In genomic region chr2:45588158-45588829, GRCh38 we compare ENCODE assay signal across 24 cellular contexts. TPM values are rescaled to one million over a fixed set of nuclear protein-coding genes. Genes with fewer than 3 reads are reported as not detected.
A peak's percentile ranks its signal among the peaks of the same experiment; 100 is the strongest.
DNase-seq lines count a peak whose midpoint lies in the region; ATAC-seq and TF ChIP-seq lines count a peak whose summit lies in the region.
"Had no signal": no experiment of that assay in that cellular context is flagged by ENCODE, and none has a peak within 500 bp of the region (broad histone marks: within the 10 kb centered on the region; RNA-seq: fewer than 3 reads in every experiment).

No MANE protein-coding gene starts in this region.

- POLR2A ChIA-PET in WTC11 (lab: Charles Lee) = no interaction called here
- POLR2A ChIA-PET in naive thymus-derived CD8-positive, alpha-beta T cell (lab: Charles Lee) = no interaction called here

- H3K4me3 Mint-ChIP-seq in WTC11 (no peak overlapping the region), glutamatergic neuron (ENCODE audit: unreplicated experiment) (no peak overlapping the region)
- H3K4me3 Mint-ChIP-seq in naive thymus-derived CD8-positive, alpha-beta T cell = no peak overlapping the region
- H3K4me3 Mint-ChIP-seq: activated T-helper 1 cell treated with anti-CD3 and anti-CD28 coated beads, Interleukin-12 subunit alpha, Interleukin-12 subunit beta, Interleukin-2, Interleukin-4 antibody, amounts not matched to agents 30 ng/mL and 10 ng/mL and 1 ng/mL, durations not matched to agents 14 hours and 24 hours and 36 hours had no signal

- H3K4me1 Mint-ChIP-seq in WTC11 = peaks cover 30% of the 10 kb centered on the region
- peaks cover 15 to 36% (median 30%) of the 10 kb centered on the region in 4 donors for H3K4me1 Mint-ChIP-seq in naive thymus-derived CD8-positive, alpha-beta T cell
- H3K4me1 Mint-ChIP-seq in glutamatergic neuron (ENCODE audit: low read depth, unreplicated experiment) = no peaks in the 10 kb centered on the region

- H3K27me3 Mint-ChIP-seq in WTC11 (ENCODE audit: low read depth) (no peaks in the 10 kb centered on the region), glutamatergic neuron (ENCODE audit: unreplicated experiment) (no peaks in the 10 kb centered on the region)
- H3K27me3 Mint-ChIP-seq in naive thymus-derived CD8-positive, alpha-beta T cell = no peaks in the 10 kb centered on the region

- H3K4me3 ChIP-seq in right atrium auricular region = no peak overlapping the region
- H3K4me3 ChIP-seq: dorsolateral prefrontal cortex, HAP-1, lung, sigmoid colon had no signal

- no peaks in the 10 kb centered on the region for H3K36me3 ChIP-seq in right atrium auricular region
- H3K36me3 ChIP-seq: sigmoid colon had no signal

- peaks cover 18% of the 10 kb centered on the region for H3K36me3 Mint-ChIP-seq in WTC11
- H3K36me3 Mint-ChIP-seq in naive thymus-derived CD8-positive, alpha-beta T cell = peaks cover 5 to 22% (median 17%) of the 10 kb centered on the region in 3 donors
- H3K36me3 Mint-ChIP-seq in glutamatergic neuron (ENCODE audit: unreplicated experiment) = no peaks in the 10 kb centered on the region

- no peaks in the 10 kb centered on the region for H3K9me3 ChIP-seq in right atrium auricular region
- H3K9me3 ChIP-seq: Caco-2, HAP-1, sigmoid colon had no signal

- TF ChIP-seq CTCF in right atrium auricular region (IDR thresholded peaks at IDR 0.05) (no peak), WTC11 (IDR thresholded peaks at IDR 0.05) (no peak), glutamatergic neuron (IDR thresholded peaks at IDR 0.05; ENCODE audit: partially characterized antibody, unreplicated experiment) (no peak)

- intact Hi-C loops in Right ventricle myocardium inferior (cut with DNase I) = no loop called here

- no peaks in the 10 kb centered on the region for H3K27me3 ChIP-seq in right atrium auricular region
- H3K27me3 ChIP-seq: dorsolateral prefrontal cortex, foreskin keratinocyte, sigmoid colon had no signal

- H3K27ac Mint-ChIP-seq in WTC11 = no peak overlapping the region
- peak overlapping the region in 6 of 10 donors; percentile 3 to 60 (median 31) for H3K27ac Mint-ChIP-seq in naive thymus-derived CD8-positive, alpha-beta T cell
- H3K27ac Mint-ChIP-seq in glutamatergic neuron (ENCODE audit: unreplicated experiment) = no peak overlapping the region
- H3K27ac Mint-ChIP-seq: activated T-helper 1 cell treated with anti-CD3 and anti-CD28 coated beads, Interleukin-12 subunit alpha, Interleukin-12 subunit beta, Interleukin-2, Interleukin-4 antibody, amounts not matched to agents 30 ng/mL and 10 ng/mL and 1 ng/mL, durations not matched to agents 14 hours and 24 hours and 36 hours had no signal

- no peaks in the 10 kb centered on the region for H3K9me3 Mint-ChIP-seq in WTC11
- peaks cover 0 to 3% (median 0%) of the 10 kb centered on the region in 9 donors for H3K9me3 Mint-ChIP-seq in naive thymus-derived CD8-positive, alpha-beta T cell
- no peaks in the 10 kb centered on the region for H3K9me3 Mint-ChIP-seq in glutamatergic neuron (ENCODE audit: unreplicated experiment)
- H3K9me3 Mint-ChIP-seq: activated T-helper 1 cell treated with anti-CD3 and anti-CD28 coated beads, Interleukin-12 subunit alpha, Interleukin-12 subunit beta, Interleukin-2, Interleukin-4 antibody, amounts not matched to agents 30 ng/mL and 10 ng/mL and 1 ng/mL, durations not matched to agents 14 hours and 24 hours and 36 hours had no signal

- no peaks in the 10 kb centered on the region for H3K4me1 ChIP-seq in right atrium auricular region
- H3K4me1 ChIP-seq: Caco-2, HAP-1 had no signal

- CTCF ChIA-PET in WTC11 (lab: Charles Lee) = interaction anchor here (0.6 to 1.3 kb wide), 2 partner anchors 19 to 609 kb away, joined by 3 to 4 read pairs; no protein-coding TSS in a partner anchor

- ATAC-seq in Right ventricle myocardium inferior (peak; percentile 10), WTC11 (peak; percentile 46; the same call in 1 of the 2 replicates), GM18870 (IDR thresholded peaks at IDR 0.05; ENCODE audit: unreplicated experiment) (no peak)
- no peak for ATAC-seq in naive thymus-derived CD8-positive, alpha-beta T cell
- ATAC-seq: foreskin keratinocyte had no signal

- DNase-seq in Right ventricle myocardium inferior (ENCODE audit: missing footprints) (no peak), right atrium auricular region (ENCODE audit: low spot score) (no peak), LHCN-M2 (ENCODE audit: low read depth) (peak; percentile 58), WTC11 (ENCODE audit: low spot score) (no peak), NCI-H748 (lab: John Stamatoyannopoulos, UW; ENCODE audit: unreplicated experiment) (no peak), glutamatergic neuron (no peak)
- DNase-seq in naive thymus-derived CD8-positive, alpha-beta T cell = no peak
- DNase-seq: activated CD4-positive, CD25-positive, alpha-beta regulatory T cell; amygdala; Caco-2; dorsolateral prefrontal cortex; foreskin keratinocyte; hippocampal formation; islet precursor cell; KG1; NCI-H1105; NCI-H2081; NCI-H524; sigmoid colon had no signal

- H3K27ac ChIP-seq in right atrium auricular region = no peak overlapping the region
- H3K27ac ChIP-seq: dorsolateral prefrontal cortex, epithelial cell of prostate, sigmoid colon had no signal

TF ChIP-seq in WTC11, 78 proteins besides CTCF, POLR2A, EP300 and RAD21:
- TF ChIP-seq E2F4 (CRISPR knock-in tag; IDR thresholded peaks at IDR 0.05; ENCODE audit: borderline replicate concordance, low read depth) = no peak

RNA-seq across cellular contexts. Expression of gene SRBD1, which starts 22.8 kb away (rescaled TPM):
- total RNA-seq in Right ventricle myocardium inferior (7.7 TPM), right atrium auricular region (1 to 10 TPM; 5.3 to 9.6 TPM), LHCN-M2 (2014; rRNA removed) (19.0 and 22.7 TPM in 2 replicates), WTC11 (2021) (19.1 to 23.4 TPM (median 22.8 TPM) in 3 replicates), glutamatergic neuron (ENCODE audit: unreplicated experiment) (16.1 TPM)
- polyA plus RNA-seq in LHCN-M2 (2012) = 6.8 TPM
- 10 to 100 TPM; 24.5 to 26.3 TPM for total RNA-seq in naive thymus-derived CD8-positive, alpha-beta T cell
- 10 to 100 TPM; 13.2 to 14.5 (median 14.4) TPM for polyA plus RNA-seq in naive thymus-derived CD8-positive, alpha-beta T cell

Comparison
In these comparisons a context has a peak if more than half of its experiments do, and no peak if none do; other contexts are left out.
1. ATAC-seq: peak in Right ventricle myocardium inferior (single experiment) and WTC11 (single experiment); none in naive thymus-derived CD8-positive, alpha-beta T cell (0 of 2) and GM18870 (single experiment).
2. H3K27ac Mint-ChIP-seq: peak in naive thymus-derived CD8-positive, alpha-beta T cell (6 of 10); none in WTC11 (single experiment) and glutamatergic neuron (single experiment).